ENCODE assay signal across 15 cellular contexts in genomic region chr19:5352229-5352763, GRCh38. TPM values are rescaled to one million over a fixed set of nuclear protein-coding genes. Genes with fewer than 3 reads are reported as not detected.
A peak's percentile ranks its signal among the peaks of the same experiment; 100 is the strongest.
DNase-seq lines count a peak whose midpoint lies in the region; ATAC-seq, FAIRE-seq and TF ChIP-seq lines count a peak whose summit lies in the region.
"Had no signal": no experiment of that assay in that cellular context is flagged by ENCODE, and none has a peak within 500 bp of the region (broad histone marks: within the 10 kb centered on the region; RNA-seq: fewer than 3 reads in every experiment).

No MANE protein-coding gene starts in this region.

- no peaks in the 10 kb centered on the region for H3K36me3 ChIP-seq in Caco-2 (ENCODE audit: control insufficient read depth, insufficient read depth, low read length)
- H3K36me3 ChIP-seq in HUES48 (ENCODE audit: control insufficient read depth, insufficient read depth, low read length), result no peaks in the 10 kb centered on the region

- H3K27ac Mint-ChIP-seq in Caco-2 (ENCODE audit: unreplicated experiment), result peak overlapping the region; percentile 99
- no peak overlapping the region for H3K27ac Mint-ChIP-seq in CD14-positive monocyte
- H3K27ac Mint-ChIP-seq: activated naive CD8-positive, alpha-beta T cell treated with anti-CD3 and anti-CD28 coated beads for 36 hours had no signal

- FAIRE-seq in TTC549 (lab: Jason Lieb, UNC), result peak; percentile 25

- no peaks in the 10 kb centered on the region for H3K9me3 ChIP-seq in Caco-2
- peaks cover 3% of the 10 kb centered on the region; the same call in 1 of the 2 replicates for H3K9me3 ChIP-seq in HUES48 (ENCODE audit: control insufficient read depth, insufficient read depth, low read length)

- TSS peak; percentile 100 for BruUV-seq in Caco-2 (replicated peaks; lab: Mats Ljungman, UMichigan)

- POLR2A ChIA-PET in Caco-2 (lab: Charles Lee), result no interaction called here

- H3K4me1 ChIP-seq in Caco-2, result no peaks in the 10 kb centered on the region
- no peaks in the 10 kb centered on the region for H3K4me1 ChIP-seq in HUES48 (ENCODE audit: control insufficient read depth, insufficient read depth, low read length)
- H3K4me1 ChIP-seq: parathyroid adenoma had no signal

- H3K9ac ChIP-seq in HUES48 (ENCODE audit: low read depth, low read length), result peak overlapping the region; percentile 91
- H3K9ac ChIP-seq: parathyroid adenoma had no signal

- CTCF ChIA-PET in Caco-2 (lab: Charles Lee), result no interaction called here

- no peaks in the 10 kb centered on the region for H3K9me3 Mint-ChIP-seq in Caco-2 (ENCODE audit: unreplicated experiment)
- no peaks in the 10 kb centered on the region for H3K9me3 Mint-ChIP-seq in CD14-positive monocyte
- H3K9me3 Mint-ChIP-seq: activated naive CD8-positive, alpha-beta T cell treated with anti-CD3 and anti-CD28 coated beads for 36 hours had no signal

- intact Hi-C loops in Caco-2 (cut with micrococcal nuclease; ENCODE audit: unreplicated experiment), result no loop called here
- intact Hi-C loops in CD14-positive monocyte (cut with micrococcal nuclease), result no loop called here

- ATAC-seq in HG03095 (IDR thresholded peaks at IDR 0.05; ENCODE audit: unreplicated experiment), result no peak
- ATAC-seq: activated CD4-positive, CD25-positive, alpha-beta regulatory T cell treated with anti-CD3 and anti-CD28 coated beads, Interleukin-2, amount 50 U/mL, for 24 hours had no signal

- H3K4me3 Mint-ChIP-seq in Caco-2 (ENCODE audit: unreplicated experiment), result no peak overlapping the region
- no peak overlapping the region for H3K4me3 Mint-ChIP-seq in CD14-positive monocyte
- H3K4me3 Mint-ChIP-seq: activated naive CD8-positive, alpha-beta T cell treated with anti-CD3 and anti-CD28 coated beads for 36 hours; central memory CD8-positive, alpha-beta T cell had no signal

- H3K27me3 ChIP-seq in Caco-2 (replicated peaks; ENCODE audit: control insufficient read depth, insufficient read depth, low read length) (no peaks in the 10 kb centered on the region), HUES48 (ENCODE audit: control insufficient read depth, insufficient read depth, low read length) (no peaks in the 10 kb centered on the region; the same call in 1 of the 2 replicates)

- DNase-seq in Caco-2 (peak in 1 of 2 experiments; percentile 42), iris pigment epithelial cell (ENCODE audit: low read depth) (peak; percentile 36), GOT3 (lab: John Stamatoyannopoulos, UW) (no peak), cortex of kidney (lab: John Stamatoyannopoulos, UW) (no peak), CD14-positive monocyte (ENCODE audit: low spot score) (no peak)
- DNase-seq: activated CD8-positive, alpha-beta memory T cell treated with anti-CD3 and anti-CD28 coated beads, Interleukin-2, amount 50 U/mL, for 4 hours; activated naive CD8-positive, alpha-beta T cell treated with anti-CD3 and anti-CD28 coated beads for 36 hours; kidney glomerular epithelial cell; NCI-H1092 had no signal

- H3K4me3 ChIP-seq in Caco-2 (ENCODE audit: low read depth, low read length) (no peak overlapping the region), HUES48 (ENCODE audit: low read depth, low read length) (no peak overlapping the region)

- no peaks in the 10 kb centered on the region for H3K4me1 Mint-ChIP-seq in Caco-2 (ENCODE audit: low read depth, unreplicated experiment)
- no peaks in the 10 kb centered on the region for H3K4me1 Mint-ChIP-seq in CD14-positive monocyte
- H3K4me1 Mint-ChIP-seq: activated naive CD8-positive, alpha-beta T cell treated with anti-CD3 and anti-CD28 coated beads for 36 hours; central memory CD8-positive, alpha-beta T cell had no signal

- TF ChIP-seq CTCF in Caco-2 (IDR thresholded peaks at IDR 0.05; ENCODE audit: insufficient read depth in 1 of 2, low read depth in 1 of 2, low read length in 1 of 2, severe bottlenecking in 1 of 2, unreplicated experiment in 1 of 2) (no peak), CD14-positive monocyte (IDR thresholded peaks at IDR 0.05) (no peak)

- no peaks in the 10 kb centered on the region for H3K36me3 Mint-ChIP-seq in Caco-2 (ENCODE audit: insufficient read depth, unreplicated experiment)
- H3K36me3 Mint-ChIP-seq in CD14-positive monocyte, result no peaks in the 10 kb centered on the region
- H3K36me3 Mint-ChIP-seq: activated naive CD8-positive, alpha-beta T cell treated with anti-CD3 and anti-CD28 coated beads for 36 hours had no signal

- H3K27me3 Mint-ChIP-seq in Caco-2 (ENCODE audit: insufficient read depth, unreplicated experiment) (peaks cover 7% of the 10 kb centered on the region), CD14-positive monocyte (ENCODE audit: low read depth in 3 of 3) (peaks cover 7 to 24% (median 9%) of the 10 kb centered on the region in 3 donors)

- H3K27ac ChIP-seq in HUES48 (ENCODE audit: low read depth, low read length), result peak overlapping the region; percentile 86
- H3K27ac ChIP-seq: parathyroid adenoma had no signal

RNA-seq across cellular contexts. Expression of gene PTPRS, which starts 11.7 kb away (rescaled TPM):
- total RNA-seq in Caco-2 (2022), result 65.0 and 65.6 TPM in 2 replicates
- polyA plus RNA-seq in CD14-positive monocyte, result not detected
